8 cellular contexts compared by ENCODE assay signal in the genomic region with DNA sequence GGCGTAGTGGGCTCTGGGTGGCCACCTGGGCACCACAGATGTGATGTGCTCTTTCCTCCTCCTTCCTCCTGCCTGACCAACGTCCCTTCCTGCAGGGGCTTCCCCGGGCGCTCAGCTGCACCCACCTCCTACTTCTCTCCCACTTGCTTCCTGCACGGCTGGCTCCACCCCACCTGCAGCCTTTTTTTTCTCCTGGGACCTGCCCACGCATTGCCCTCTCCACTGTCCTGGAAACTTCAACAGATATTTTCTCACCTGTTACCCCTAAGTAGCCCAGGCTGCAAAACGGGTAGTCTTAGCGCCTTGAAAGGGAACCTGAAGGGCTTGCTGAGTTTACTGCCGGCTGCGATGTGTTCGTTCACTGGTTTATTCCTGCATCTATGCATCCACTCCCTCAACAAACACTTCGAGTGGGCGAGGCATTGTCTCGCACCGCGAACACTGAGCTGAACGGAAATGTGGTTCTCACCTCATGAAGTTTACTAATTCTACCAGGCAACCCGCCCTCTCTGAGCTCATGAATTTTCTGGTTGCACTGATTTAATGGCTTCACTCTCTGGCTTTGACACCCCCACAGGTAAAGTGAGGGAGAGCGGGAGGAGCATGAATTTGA. TPM values are rescaled to one million over a fixed set of nuclear protein-coding genes. Genes with fewer than 3 reads are reported as not detected.
DNase-seq lines count a peak whose midpoint lies in the region; ATAC-seq and TF ChIP-seq lines count a peak whose summit lies in the region.

No MANE protein-coding gene starts in this region.

- in situ Hi-C loops in GM13977 (cut with MboI; ENCODE audit: low pct_unique_long_range_greater_than_20kb, low sequenced_read_pairs, unreplicated experiment), result no loop called here

- H3K27ac ChIP-seq in lower lobe of right lung, result no peak overlapping the region
- no peak overlapping the region for H3K27ac ChIP-seq in trophoblast cell (ENCODE audit: low read depth, low read length)

- H4K12ac ChIP-seq in trophoblast cell (ENCODE audit: low read depth, low read length), result no peak overlapping the region

- H2AFZ ChIP-seq in trophoblast cell (ENCODE audit: insufficient read depth, low read length, poor library complexity), result no peak overlapping the region

- H2BK5ac ChIP-seq in trophoblast cell (ENCODE audit: low read depth, low read length, poor library complexity), result no peak overlapping the region

- H3K4me1 Mint-ChIP-seq in activated CD4-positive, alpha-beta T cell treated with anti-CD3 and anti-CD28 coated beads, Interleukin-2, amount 10 ng/mL, durations not matched to agents 7 days and 5 days, result peaks cover 27% of the 10 kb centered on the region

- H2AK5ac ChIP-seq in trophoblast cell (ENCODE audit: low read length), result no peak overlapping the region

- no peaks in the 10 kb centered on the region for H3K9me3 ChIP-seq in lower lobe of right lung
- H3K9me3 ChIP-seq in trophoblast cell (ENCODE audit: insufficient read depth, low read depth, low read length), result no peaks in the 10 kb centered on the region

- ATAC-seq in HG02870 (IDR thresholded peaks at IDR 0.05; ENCODE audit: unreplicated experiment), result peak; percentile 68
- ATAC-seq in lower lobe of right lung, result peak; percentile 37 to 70
- ATAC-seq in HG03196 (IDR thresholded peaks at IDR 0.05; ENCODE audit: unreplicated experiment), result no peak

- H3K14ac ChIP-seq in trophoblast cell (ENCODE audit: low read length), result no peak overlapping the region

- H3K36me3 Mint-ChIP-seq in activated CD4-positive, alpha-beta T cell treated with anti-CD3 and anti-CD28 coated beads, Interleukin-2, amount 10 ng/mL, durations not matched to agents 7 days and 5 days (ENCODE audit: low read depth), result no peaks in the 10 kb centered on the region

- peak; percentile 72 for DNase-seq in GM13977 (ENCODE audit: low spot score)
- DNase-seq in activated CD4-positive, alpha-beta T cell treated with anti-CD3 and anti-CD28 coated beads, Interleukin-2, amount 10 ng/mL, durations not matched to agents 7 days and 5 days, result peak; percentile 73
- no peak for DNase-seq in lower lobe of right lung
- DNase-seq in trophoblast cell, result no peak
- no peak for DNase-seq in dedifferentiated amniotic fluid mesenchymal stem cell (ENCODE audit: extremely low spot score)
- no peak for DNase-seq in AG08395 (ENCODE audit: low spot score)

- CTCF ChIA-PET in activated CD4-positive, alpha-beta T cell treated with anti-CD3 and anti-CD28 coated beads, Interleukin-2, amount 10 ng/mL, durations not matched to agents 7 days and 5 days (lab: Charles Lee), result interaction anchor here (0.6 to 1.4 kb wide), 2 partner anchors 14 to 23 kb away, joined by 3 read pairs; no protein-coding TSS in a partner anchor

- intact Hi-C loops in lower lobe of right lung (cut with DNase I), result no loop called here

- no peak overlapping the region for H3K18ac ChIP-seq in trophoblast cell (ENCODE audit: low read length)

- H2BK12ac ChIP-seq in trophoblast cell (ENCODE audit: low read length), result no peak overlapping the region

- H3K36me3 ChIP-seq in lower lobe of right lung (no peaks in the 10 kb centered on the region), trophoblast cell (ENCODE audit: control insufficient read depth in 1 of 2, insufficient read depth in 2 of 2, low read length in 2 of 2) (no peaks in the 10 kb centered on the region)

- TF ChIP-seq CTCF in GM13977 (IDR thresholded peaks at IDR 0.05; ENCODE audit: extremely low read depth, insufficient read depth, missing control alignments), result no peak
- TF ChIP-seq CTCF in lower lobe of right lung (IDR thresholded peaks at IDR 0.05), result no peak

- no peak overlapping the region for H3K23ac ChIP-seq in trophoblast cell (ENCODE audit: low read length)

- H3K4ac ChIP-seq in trophoblast cell (ENCODE audit: low read depth, low read length), result no peak overlapping the region

- H3K27me3 Mint-ChIP-seq in activated CD4-positive, alpha-beta T cell treated with anti-CD3 and anti-CD28 coated beads, Interleukin-2, amount 10 ng/mL, durations not matched to agents 7 days and 5 days, result peaks cover 2% of the 10 kb centered on the region

- H3K27me3 ChIP-seq in lower lobe of right lung (ENCODE audit: low read depth) (peaks cover 7% of the 10 kb centered on the region), trophoblast cell (ENCODE audit: insufficient read depth, low read length) (no peaks in the 10 kb centered on the region)

- peak overlapping the region; percentile 85 for H3K27ac Mint-ChIP-seq in activated CD4-positive, alpha-beta T cell treated with anti-CD3 and anti-CD28 coated beads, Interleukin-2, amount 10 ng/mL, durations not matched to agents 7 days and 5 days

- no peak overlapping the region for H3K4me3 ChIP-seq in lower lobe of right lung
- no peak overlapping the region for H3K4me3 ChIP-seq in trophoblast cell (ENCODE audit: low read depth, low read length)

- no peak overlapping the region for H3K9ac ChIP-seq in trophoblast cell (ENCODE audit: low read length)

- no peaks in the 10 kb centered on the region for H3K9me3 Mint-ChIP-seq in activated CD4-positive, alpha-beta T cell treated with anti-CD3 and anti-CD28 coated beads, Interleukin-2, amount 10 ng/mL, durations not matched to agents 7 days and 5 days

- no peaks in the 10 kb centered on the region for H3K79me1 ChIP-seq in trophoblast cell (ENCODE audit: low read length)

- H4K91ac ChIP-seq in trophoblast cell (ENCODE audit: low read depth, low read length), result no peak overlapping the region

- H3K4me3 Mint-ChIP-seq in activated CD4-positive, alpha-beta T cell treated with anti-CD3 and anti-CD28 coated beads, Interleukin-2, amount 10 ng/mL, durations not matched to agents 7 days and 5 days, result peak overlapping the region; percentile 60

- POLR2A ChIA-PET in activated CD4-positive, alpha-beta T cell treated with anti-CD3 and anti-CD28 coated beads, Interleukin-2, amount 10 ng/mL, durations not matched to agents 7 days and 5 days (lab: Charles Lee), result interaction anchor here (0.6 kb wide), 1 partner anchor 228 kb away, joined by 3 read pairs; no protein-coding TSS in a partner anchor

- no peaks in the 10 kb centered on the region for H3K4me1 ChIP-seq in lower lobe of right lung
- no peaks in the 10 kb centered on the region for H3K4me1 ChIP-seq in trophoblast cell (ENCODE audit: control insufficient read depth in 1 of 2, insufficient read depth in 2 of 2, low read length in 2 of 2)

- WGBS in trophoblast cell (ENCODE audit: extremely low coverage, insufficient coverage, insufficient read length), result no CpG with 5 or more reads among the region's 19 CpGs

- no peak overlapping the region for H4K8ac ChIP-seq in trophoblast cell (ENCODE audit: low read depth, low read length)

- H3K79me2 ChIP-seq in trophoblast cell (ENCODE audit: control insufficient read depth, insufficient read depth, low read length, poor library complexity), result no peaks in the 10 kb centered on the region

- no peak overlapping the region for H3K4me2 ChIP-seq in trophoblast cell (ENCODE audit: low read length)

- no peak overlapping the region for H2BK120ac ChIP-seq in trophoblast cell (ENCODE audit: insufficient read depth, low read length, poor library complexity)

RNA-seq across cellular contexts. Expression of a gene that starts 23.6 kb away (rescaled TPM):
- 10 to 100 TPM; 18.4 to 19.6 TPM for total RNA-seq in activated CD4-positive, alpha-beta T cell treated with anti-CD3 and anti-CD28 coated beads, Interleukin-2, amount 10 ng/mL, durations not matched to agents 7 days and 5 days
- 21.3 TPM for total RNA-seq in lower lobe of right lung
- polyA plus RNA-seq in trophoblast cell (2013), result 6.7 TPM in 2 replicates

Comparison
In these comparisons a context has a peak if more than half of its experiments do, and no peak if none do; other contexts are left out.
1. DNase-seq: peak in GM13977 (single experiment) and activated CD4-positive, alpha-beta T cell treated with anti-CD3 and anti-CD28 coated beads, Interleukin-2, amount 10 ng/mL, durations not matched to agents 7 days and 5 days (single experiment); none in lower lobe of right lung (single experiment), trophoblast cell (0 of 2), dedifferentiated amniotic fluid mesenchymal stem cell (single experiment) and AG08395 (single experiment).